In genomic region chr4:72496119-72496518, GRCh38 we compare ENCODE assay signal across 16 cellular contexts.
DNase-seq lines count a peak whose midpoint lies in the region; ATAC-seq, FAIRE-seq and TF ChIP-seq lines count a peak whose summit lies in the region.
"Had no signal": no experiment of that assay in that cellular context is flagged by ENCODE, and none has a peak within 500 bp of the region (broad histone marks: within the 10 kb centered on the region; RNA-seq: fewer than 3 reads in every experiment).

No MANE protein-coding gene starts in this region.

- no peaks in the 10 kb centered on the region for H3K27me3 Mint-ChIP-seq in type B pancreatic cell
- H3K27me3 Mint-ChIP-seq in activated CD4-positive, alpha-beta memory T cell treated with anti-CD3 and anti-CD28 coated beads for 36 hours: no peaks in the 10 kb centered on the region

- 0% methylated on average over 1 of the region's 1 CpG for WGBS in HepG2 (ENCODE audit: low lambda C conversion rate)
- WGBS in right lobe of liver (ENCODE audit: insufficient coverage, low coverage, low lambda C conversion rate, missing lambda C conversion rate): 53% methylated on average over 1 of the region's 1 CpG

- H4K20me1 ChIP-seq in HepG2 (ENCODE audit: insufficient read depth, low read length): no peaks in the 10 kb centered on the region

- TF ChIP-seq RAD21 in HepG2 (CRISPR knock-in tag; IDR thresholded peaks at IDR 0.05): no peak

- DNase-seq in HepG2 (ENCODE audit: low spot score): no peak
- no peak for DNase-seq in right lobe of liver
- DNase-seq in RWPE1 (ENCODE audit: low spot score): no peak
- no peak for DNase-seq in epithelial cell of proximal tubule (ENCODE audit: low read depth)
- DNase-seq in type B pancreatic cell (ENCODE audit: extremely low spot score, unreplicated experiment): no peak
- DNase-seq in NAMALWA (ENCODE audit: low spot score): no peak
- DNase-seq in activated CD4-positive, alpha-beta memory T cell treated with anti-CD3 and anti-CD28 coated beads for 36 hours: no peak
- DNase-seq: anterior cingulate cortex; NCI-H1436 treated with DMSO at 0.1 percent for 48 hours; NCI-H345; stimulated activated CD4-positive, alpha-beta T cell treated with anti-CD3 and anti-CD28 coated beads, Interleukin-4, amount 100 ng/mL, for 4 hours had no signal

- H3K79me2 ChIP-seq in HepG2 (ENCODE audit: insufficient read depth, low read length): no peaks in the 10 kb centered on the region

- H3K4me3 Mint-ChIP-seq in type B pancreatic cell: no peak overlapping the region
- no peak overlapping the region for H3K4me3 Mint-ChIP-seq in activated CD4-positive, alpha-beta memory T cell treated with anti-CD3 and anti-CD28 coated beads for 36 hours
- H3K4me3 Mint-ChIP-seq: neural progenitor cell had no signal

- no peak overlapping the region for H2AFZ ChIP-seq in HepG2 (ENCODE audit: low read length)
- H2AFZ ChIP-seq: neural progenitor cell had no signal

- in situ Hi-C loops in HepG2 (cut with HindIII; ENCODE audit: extremely low pct_ligation_motif_present, low pct_unique_long_range_greater_than_20kb): no loop called here

- CTCF ChIA-PET in HepG2 (lab: Yijun Ruan, JAX; ENCODE audit: low intra/inter-chr PET ratio, low total read pairs) (no interaction called here), RWPE1 (lab: Yijun Ruan, JAX) (interaction anchor here (1.2 to 1.6 kb wide), 2 partner anchors 10 to 200 kb away, joined by 3 to 5 read pairs; no protein-coding TSS in a partner anchor)
- CTCF ChIA-PET in activated CD4-positive, alpha-beta memory T cell treated with anti-CD3 and anti-CD28 coated beads for 36 hours (lab: Charles Lee): no interaction called here

- no peak for TF ChIP-seq POLR2A in HepG2 (IDR thresholded peaks at IDR 0.05; ENCODE audit: insufficient read depth in 1 of 2, low read depth in 2 of 2, low read length in 2 of 2)
- no peak for TF ChIP-seq POLR2A in right lobe of liver (IDR thresholded peaks at IDR 0.05)

- H3K4me3 ChIP-seq in HepG2 (replicated peaks in 1 of 3; ENCODE audit: insufficient read depth in 1 of 3, low read depth in 2 of 3, low read length in 3 of 3): no peak overlapping the region
- H3K4me3 ChIP-seq in right lobe of liver: no peak overlapping the region
- H3K4me3 ChIP-seq in epithelial cell of proximal tubule (ENCODE audit: low read depth, low read length): no peak overlapping the region
- H3K4me3 ChIP-seq: lung, neural progenitor cell, tibial nerve had no signal

- H3K36me3 ChIP-seq in HepG2 (replicated peaks in 1 of 2; ENCODE audit: control insufficient read depth in 1 of 2, insufficient read depth in 2 of 2, low read length in 2 of 2) (no peaks in the 10 kb centered on the region), right lobe of liver (no peaks in the 10 kb centered on the region)
- H3K36me3 ChIP-seq: neural progenitor cell, tibial nerve had no signal

- H3K27ac ChIP-seq in HepG2 (ENCODE audit: extremely low read length, insufficient read depth, low read length): no peak overlapping the region
- H3K27ac ChIP-seq in right lobe of liver: no peak overlapping the region
- H3K27ac ChIP-seq in RWPE1: no peak overlapping the region
- H3K27ac ChIP-seq: neural progenitor cell, tibial nerve had no signal

- no peak for TF ChIP-seq CTCF in HepG2 (CRISPR knock-in tag; IDR thresholded peaks at IDR 0.05)
- TF ChIP-seq CTCF in right lobe of liver (IDR thresholded peaks at IDR 0.05): no peak
- TF ChIP-seq CTCF in RWPE1 (conservative IDR thresholded peaks at IDR 0.05; ENCODE audit: low read depth): 0 out of 2 replicates have a peak, but pooled peaks have one; percentile 11
- TF ChIP-seq CTCF in epithelial cell of proximal tubule (conservative IDR thresholded peaks at IDR 0.05; ENCODE audit: low read depth, low read length): peak; percentile 57
- peak; percentile 14 for TF ChIP-seq CTCF in type B pancreatic cell (conservative IDR thresholded peaks at IDR 0.05)

- TF ChIP-seq EP300 in HepG2 (IDR thresholded peaks at IDR 0.05; ENCODE audit: low read depth in 2 of 2, low read length in 2 of 2) (no peak), HepG2 (CRISPR knock-in tag; IDR thresholded peaks at IDR 0.05; ENCODE audit: borderline replicate concordance) (no peak)

- no peaks in the 10 kb centered on the region for H3K4me1 Mint-ChIP-seq in type B pancreatic cell (ENCODE audit: unreplicated experiment)
- no peaks in the 10 kb centered on the region for H3K4me1 Mint-ChIP-seq in activated CD4-positive, alpha-beta memory T cell treated with anti-CD3 and anti-CD28 coated beads for 36 hours (ENCODE audit: low read depth)
- H3K4me1 Mint-ChIP-seq: neural progenitor cell had no signal

- H3K9me3 Mint-ChIP-seq in type B pancreatic cell: no peaks in the 10 kb centered on the region
- H3K9me3 Mint-ChIP-seq in activated CD4-positive, alpha-beta memory T cell treated with anti-CD3 and anti-CD28 coated beads for 36 hours: peaks cover 15% of the 10 kb centered on the region
- H3K9me3 Mint-ChIP-seq: activated T-helper 2 cell treated with anti-CD3 and anti-CD28 coated beads, Interferon-gamma antibody, Interleukin-2, Interleukin-4, amounts not matched to agents 10 μg/mL and 5 μg/mL and 100 μg/mL, durations not matched to agents 14 hours and 24 hours and 36 hours had no signal

- no peaks in the 10 kb centered on the region for H3K27me3 ChIP-seq in HepG2 (ENCODE audit: control insufficient read depth in 1 of 2, insufficient read depth in 2 of 2, low read length in 2 of 2)
- H3K27me3 ChIP-seq in right lobe of liver: no peaks in the 10 kb centered on the region
- H3K27me3 ChIP-seq: neural progenitor cell, tibial nerve had no signal

- FAIRE-seq in HepG2 (lab: Jason Lieb, UNC): no peak

- no peaks in the 10 kb centered on the region for H3K36me3 Mint-ChIP-seq in type B pancreatic cell
- H3K36me3 Mint-ChIP-seq in activated CD4-positive, alpha-beta memory T cell treated with anti-CD3 and anti-CD28 coated beads for 36 hours: no peaks in the 10 kb centered on the region

- intact Hi-C loops in HepG2 (cut with micrococcal nuclease; ENCODE audit: unreplicated experiment): no loop called here
- intact Hi-C loops in right lobe of liver (cut with DNase I): no loop called here
- intact Hi-C loops in activated CD4-positive, alpha-beta memory T cell treated with anti-CD3 and anti-CD28 coated beads for 36 hours (cut with micrococcal nuclease): no loop called here

- H3K4me2 ChIP-seq in HepG2 (ENCODE audit: low read depth, low read length): no peak overlapping the region
- H3K4me2 ChIP-seq: neural progenitor cell had no signal

- no peak overlapping the region for H3K27ac Mint-ChIP-seq in type B pancreatic cell
- H3K27ac Mint-ChIP-seq in activated CD4-positive, alpha-beta memory T cell treated with anti-CD3 and anti-CD28 coated beads for 36 hours: no peak overlapping the region
- H3K27ac Mint-ChIP-seq: activated T-helper 2 cell treated with anti-CD3 and anti-CD28 coated beads, Interferon-gamma antibody, Interleukin-2, Interleukin-4, amounts not matched to agents 10 μg/mL and 5 μg/mL and 100 μg/mL, durations not matched to agents 14 hours and 24 hours and 36 hours; neural progenitor cell had no signal

- BruUV-seq in HepG2 (replicated peaks; lab: Mats Ljungman, UMichigan): no TSS peak

- POLR2A ChIA-PET in HepG2 (lab: Yijun Ruan, JAX): no interaction called here
- POLR2A ChIA-PET in RWPE1 (lab: Yijun Ruan, JAX; ENCODE audit: low non-redundant PET): no interaction called here
- POLR2A ChIA-PET in activated CD4-positive, alpha-beta memory T cell treated with anti-CD3 and anti-CD28 coated beads for 36 hours (lab: Charles Lee): no interaction called here

- H3K9me3 ChIP-seq in HepG2 (ENCODE audit: low read length) (no peaks in the 10 kb centered on the region), right lobe of liver (peaks cover 0 to 9% (median 0%) of the 10 kb centered on the region in 4 donors)

- H3K9ac ChIP-seq in HepG2 (ENCODE audit: insufficient read depth, low read depth, low read length): no peak overlapping the region
- H3K9ac ChIP-seq: neural progenitor cell had no signal

- no peak for ATAC-seq in HepG2
- no peak for ATAC-seq in right lobe of liver
- ATAC-seq in HG02970 (IDR thresholded peaks at IDR 0.05; ENCODE audit: low FRiP score, unreplicated experiment): no peak

- H3K4me1 ChIP-seq in HepG2 (ENCODE audit: insufficient read depth, low read length) (no peaks in the 10 kb centered on the region), right lobe of liver (no peaks in the 10 kb centered on the region)
- H3K4me1 ChIP-seq: neural progenitor cell, tibial nerve had no signal

TF ChIP-seq in HepG2, 621 proteins besides CTCF, POLR2A, EP300 and RAD21:
- TF ChIP-seq CREB1 (IDR thresholded peaks at IDR 0.05): peak; percentile 24; the same call in 1 of the 2 replicates
- TF ChIP-seq CREB1 (CRISPR knock-in tag; IDR thresholded peaks at IDR 0.05): no peak
- TF ChIP-seq, protein P1, sequence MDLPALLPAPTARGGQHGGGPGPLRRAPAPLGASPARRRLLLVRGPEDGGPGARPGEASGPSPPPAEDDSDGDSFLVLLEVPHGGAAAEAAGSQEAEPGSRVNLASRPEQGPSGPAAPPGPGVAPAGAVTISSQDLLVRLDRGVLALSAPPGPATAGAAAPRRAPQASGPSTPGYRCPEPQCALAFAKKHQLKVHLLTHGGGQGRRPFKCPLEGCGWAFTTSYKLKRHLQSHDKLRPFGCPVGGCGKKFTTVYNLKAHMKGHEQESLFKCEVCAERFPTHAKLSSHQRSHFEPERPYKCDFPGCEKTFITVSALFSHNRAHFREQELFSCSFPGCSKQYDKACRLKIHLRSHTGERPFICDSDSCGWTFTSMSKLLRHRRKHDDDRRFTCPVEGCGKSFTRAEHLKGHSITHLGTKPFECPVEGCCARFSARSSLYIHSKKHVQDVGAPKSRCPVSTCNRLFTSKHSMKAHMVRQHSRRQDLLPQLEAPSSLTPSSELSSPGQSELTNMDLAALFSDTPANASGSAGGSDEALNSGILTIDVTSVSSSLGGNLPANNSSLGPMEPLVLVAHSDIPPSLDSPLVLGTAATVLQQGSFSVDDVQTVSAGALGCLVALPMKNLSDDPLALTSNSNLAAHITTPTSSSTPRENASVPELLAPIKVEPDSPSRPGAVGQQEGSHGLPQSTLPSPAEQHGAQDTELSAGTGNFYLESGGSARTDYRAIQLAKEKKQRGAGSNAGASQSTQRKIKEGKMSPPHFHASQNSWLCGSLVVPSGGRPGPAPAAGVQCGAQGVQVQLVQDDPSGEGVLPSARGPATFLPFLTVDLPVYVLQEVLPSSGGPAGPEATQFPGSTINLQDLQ (CRISPR knock-in tag; IDR thresholded peaks at IDR 0.05): no peak

Comparison
In these comparisons a context has a peak if more than half of its experiments do, and no peak if none do; other contexts are left out.
1. CTCF ChIP-seq: peak in RWPE1 (single experiment), epithelial cell of proximal tubule (single experiment) and type B pancreatic cell (single experiment); none in HepG2 (single experiment) and right lobe of liver (0 of 4).